ENCODE assay signal across 19 cellular contexts in genomic region chr2:42545023-42545713, GRCh38. TPM values are rescaled to one million over a fixed set of nuclear protein-coding genes. Genes with fewer than 3 reads are reported as not detected.
DNase-seq lines count a peak whose midpoint lies in the region; TF ChIP-seq lines count a peak whose summit lies in the region.
"Had no signal": no experiment of that assay in that cellular context is flagged by ENCODE, and none has a peak within 500 bp of the region (broad histone marks: within the 10 kb centered on the region; RNA-seq: fewer than 3 reads in every experiment).

No MANE protein-coding gene starts in this region.

- no peaks in the 10 kb centered on the region for H3K4me1 Mint-ChIP-seq in CD8-positive, alpha-beta memory T cell

- H3K4me1 ChIP-seq in HUES64 (ENCODE audit: insufficient read depth, low read length) (peaks cover 34% of the 10 kb centered on the region), ectodermal cell (ENCODE audit: control insufficient read depth, insufficient read depth, low read length) (no peaks in the 10 kb centered on the region), iPS-20b (ENCODE audit: insufficient read depth, low read length) (peaks cover 31% of the 10 kb centered on the region)
- no peaks in the 10 kb centered on the region for H3K4me1 ChIP-seq in CD8-positive, alpha-beta memory T cell (ENCODE audit: insufficient read depth, low read length)

- peak overlapping the region; percentile 61 for H3K27ac ChIP-seq in C4-2B
- H3K27ac ChIP-seq in HUES64 (ENCODE audit: low read depth, low read length), result peak overlapping the region; percentile 94
- H3K27ac ChIP-seq in ectodermal cell (ENCODE audit: insufficient read depth, low read depth, low read length, poor library complexity, severe bottlenecking), result peak overlapping the region; percentile 36
- H3K27ac ChIP-seq in iPS-20b (ENCODE audit: low read length), result peak overlapping the region; percentile 62
- no peak overlapping the region for H3K27ac ChIP-seq in CD8-positive, alpha-beta memory T cell (ENCODE audit: low read depth, low read length)
- H3K27ac ChIP-seq: GM23248 had no signal

- H3K27me3 ChIP-seq in HUES64 (ENCODE audit: insufficient read depth, low read length), result no peaks in the 10 kb centered on the region
- H3K27me3 ChIP-seq in ectodermal cell (ENCODE audit: control insufficient read depth, insufficient read depth, low read length, poor library complexity, severe bottlenecking), result no peaks in the 10 kb centered on the region
- H3K27me3 ChIP-seq in iPS-20b (ENCODE audit: insufficient read depth, low read length), result no peaks in the 10 kb centered on the region
- no peaks in the 10 kb centered on the region for H3K27me3 ChIP-seq in CD8-positive, alpha-beta memory T cell (ENCODE audit: insufficient read depth, low read length, poor library complexity, severe bottlenecking)

- H3K4me3 ChIP-seq in HUES64 (ENCODE audit: low read length), result peak overlapping the region; percentile 15; the same call in 1 of the 2 replicates
- H3K4me3 ChIP-seq in ectodermal cell (ENCODE audit: insufficient read depth, low read depth, low read length), result no peak overlapping the region
- peak overlapping the region; percentile 24; the same call in 1 of the 2 replicates for H3K4me3 ChIP-seq in iPS-20b (ENCODE audit: low read length)
- no peak overlapping the region for H3K4me3 ChIP-seq in CD8-positive, alpha-beta memory T cell (ENCODE audit: low read length)
- H3K4me3 ChIP-seq: GM23248 had no signal

- H3K27me3 Mint-ChIP-seq in CD8-positive, alpha-beta memory T cell, result peaks cover 0 to 6% of the 10 kb centered on the region in 2 donors

- no peaks in the 10 kb centered on the region for H3K9me3 Mint-ChIP-seq in CD8-positive, alpha-beta memory T cell

- POLR2A ChIA-PET in CD8-positive, alpha-beta memory T cell (lab: Charles Lee), result no interaction called here

- no peaks in the 10 kb centered on the region for H3K9me3 ChIP-seq in HUES64 (ENCODE audit: insufficient read depth, low read depth, low read length)
- H3K9me3 ChIP-seq in ectodermal cell (ENCODE audit: control insufficient read depth, low read length), result no peaks in the 10 kb centered on the region
- no peaks in the 10 kb centered on the region for H3K9me3 ChIP-seq in iPS-20b (ENCODE audit: insufficient read depth, low read depth, low read length)
- H3K9me3 ChIP-seq in CD8-positive, alpha-beta memory T cell (ENCODE audit: low read length), result no peaks in the 10 kb centered on the region

- no peaks in the 10 kb centered on the region for H3K36me3 ChIP-seq in HUES64 (ENCODE audit: insufficient read depth, low read length)
- no peaks in the 10 kb centered on the region for H3K36me3 ChIP-seq in ectodermal cell (ENCODE audit: control insufficient read depth, insufficient read depth, low read length)
- H3K36me3 ChIP-seq in iPS-20b (ENCODE audit: insufficient read depth, low read depth, low read length), result no peaks in the 10 kb centered on the region
- H3K36me3 ChIP-seq in CD8-positive, alpha-beta memory T cell (ENCODE audit: insufficient read depth, low read length), result no peaks in the 10 kb centered on the region

- DNase-seq in NCI-H446 (lab: John Stamatoyannopoulos, UW) (no peak), COLO668 (lab: John Stamatoyannopoulos, UW; ENCODE audit: unreplicated experiment) (no peak), islet precursor cell (no peak)
- DNase-seq in CD8-positive, alpha-beta memory T cell, result no peak
- DNase-seq: DMS 273 treated with DMSO at 0.1 percent for 48 hours, GF-D8, GM23248, Kasumi-1, MM.1S, NCI-H1105, NCI-H1694, NCI-H2171, NCI-H446 treated with DMSO at 0.1 percent for 48 hours, NCI-H774 had no signal

- no peak overlapping the region for H3K4me3 Mint-ChIP-seq in CD8-positive, alpha-beta memory T cell

- H3K9ac ChIP-seq in HUES64 (ENCODE audit: low read depth, low read length) (peak overlapping the region; percentile 32), iPS-20b (ENCODE audit: low read depth, low read length) (peak overlapping the region; percentile 52)
- H3K9ac ChIP-seq: GM23248 had no signal

- CTCF ChIA-PET in CD8-positive, alpha-beta memory T cell (lab: Charles Lee), result no interaction called here

- no peak overlapping the region for H3K27ac Mint-ChIP-seq in CD8-positive, alpha-beta memory T cell

- TF ChIP-seq CTCF in C4-2B (conservative IDR thresholded peaks at IDR 0.05), result no peak

- no peaks in the 10 kb centered on the region for H3K36me3 Mint-ChIP-seq in CD8-positive, alpha-beta memory T cell

- 73% methylated on average over 8 of the region's 8 CpGs for WGBS in HUES64
- WGBS in ectodermal cell, 2 experiments, result 78 to 81% methylated on average over 8 of the region's 8 CpGs

RNA-seq across cellular contexts. Expression of gene MTA3, which starts 23.3 kb away (rescaled TPM):
- 106 TPM for polyA plus RNA-seq in HUES64 (2013, experiment 1 of 2)
- 111 TPM for polyA plus RNA-seq in HUES64 (2013, experiment 2 of 2)
- polyA plus RNA-seq in ectodermal cell (2013, experiment 1 of 4), result 99.7 TPM
- 112 TPM for polyA plus RNA-seq in ectodermal cell (2013, experiment 2 of 4)
- polyA plus RNA-seq in ectodermal cell (2013, experiment 3 of 4), result 76.0 TPM
- polyA plus RNA-seq in ectodermal cell (2013, experiment 4 of 4), result 91.8 TPM
- 10 to 100 TPM; 20.0 to 24.1 TPM for total RNA-seq in CD8-positive, alpha-beta memory T cell
- 7.9 TPM for polyA plus RNA-seq in CD8-positive, alpha-beta memory T cell

RNA-seq across cellular contexts. Expression of gene KCNG3, which starts 51.4 kb away (rescaled TPM):
- polyA plus RNA-seq in HUES64 (2013, experiment 1 of 2), result 2.7 TPM
- 2.2 TPM for polyA plus RNA-seq in HUES64 (2013, experiment 2 of 2)
- polyA plus RNA-seq in ectodermal cell (2013, experiment 1 of 4), result 0.48 TPM
- polyA plus RNA-seq in ectodermal cell (2013, experiment 2 of 4), result 1.2 TPM
- polyA plus RNA-seq in ectodermal cell (2013, experiment 3 of 4), result 1.1 TPM
- polyA plus RNA-seq in ectodermal cell (2013, experiment 4 of 4), result 1.3 TPM
- total RNA-seq in CD8-positive, alpha-beta memory T cell, result under 1 TPM; 0.07 to 0.09 TPM
- not detected for polyA plus RNA-seq in CD8-positive, alpha-beta memory T cell
- total RNA-seq: GM23248 had no signal
- polyA plus RNA-seq: BJ, GM23248 had no signal

Comparison
In these comparisons a context has a peak if more than half of its experiments do, and no peak if none do; other contexts are left out.
1. H3K4me3 ChIP-seq: peak in HUES64 (single experiment) and iPS-20b (single experiment); none in ectodermal cell (single experiment) and CD8-positive, alpha-beta memory T cell (single experiment).